In genomic region chr13:80705371-80706163, GRCh38 we compare ENCODE assay signal across 20 cellular contexts.
"Had no signal": no experiment of that assay in that cellular context is flagged by ENCODE, and none has a peak within 500 bp of the region (broad histone marks: within the 10 kb centered on the region; RNA-seq: fewer than 3 reads in every experiment).

No MANE protein-coding gene starts in this region.

- H3K36me3 Mint-ChIP-seq: immature natural killer cell, memory B cell, natural killer cell had no signal

- H3K27me3 Mint-ChIP-seq: effector memory CD8-positive, alpha-beta T cell; memory B cell had no signal

- H3K9me3 Mint-ChIP-seq: natural killer cell had no signal

- DNase-seq: cortex of kidney; effector memory CD8-positive, alpha-beta T cell; erythroblast; esophagus squamous epithelium; hypothalamus; immature natural killer cell; islet precursor cell; left ventricle myocardium superior; natural killer cell; psoas muscle; sigmoid colon; stimulated activated CD4-positive, alpha-beta T cell treated with anti-CD3 and anti-CD28 coated beads, Interleukin-4, amount 100 ng/mL, for 4 hours; stimulated activated naive CD4-positive, alpha-beta T cell; substantia nigra; testis had no signal

- H3K27ac ChIP-seq: esophagus squamous epithelium, neutrophil, psoas muscle, sigmoid colon, testis, tibial nerve, upper lobe of left lung had no signal

- H3K27ac Mint-ChIP-seq: effector memory CD8-positive, alpha-beta T cell; immature natural killer cell; memory B cell; natural killer cell had no signal

- H3K36me3 ChIP-seq: esophagus squamous epithelium, neutrophil, sigmoid colon, tibial nerve, upper lobe of left lung had no signal

- H3K4me1 Mint-ChIP-seq: immature natural killer cell, memory B cell, natural killer cell had no signal

- H3K4me1 ChIP-seq: esophagus squamous epithelium, psoas muscle, sigmoid colon, testis, tibial nerve, upper lobe of left lung had no signal

- ATAC-seq: effector memory CD8-positive, alpha-beta T cell; left ventricle myocardium superior; natural killer cell; psoas muscle had no signal

- H3K4me3 Mint-ChIP-seq: effector memory CD8-positive, alpha-beta T cell; immature natural killer cell; memory B cell; natural killer cell had no signal

- H3K4me3 ChIP-seq: esophagus squamous epithelium, lung, psoas muscle, sigmoid colon, testis, tibial nerve, upper lobe of left lung had no signal

- H3K27me3 ChIP-seq: esophagus squamous epithelium, neutrophil, sigmoid colon, testis, tibial nerve, upper lobe of left lung had no signal

- H3K9me3 ChIP-seq: neutrophil, psoas muscle, sigmoid colon, testis had no signal
